ENCODE assay signal across 8 cellular contexts in genomic region chr4:170374770-170375169, GRCh38.
DNase-seq lines count a peak whose midpoint lies in the region; ATAC-seq and TF ChIP-seq lines count a peak whose summit lies in the region.

No MANE protein-coding gene starts in this region.

- H3K9me2 ChIP-seq in HCT116 (ENCODE audit: insufficient read depth), result no peaks in the 10 kb centered on the region
- no peaks in the 10 kb centered on the region for H3K9me2 ChIP-seq in Karpas-422 (replicated peaks; ENCODE audit: insufficient read depth, low read length)

- H3K36me3 ChIP-seq in HCT116 (ENCODE audit: control insufficient read depth in 1 of 2, insufficient read depth in 2 of 2, low read length in 2 of 2), result no peaks in the 10 kb centered on the region
- no peaks in the 10 kb centered on the region for H3K36me3 ChIP-seq in Karpas-422 (ENCODE audit: insufficient read depth, low read length)
- no peaks in the 10 kb centered on the region for H3K36me3 ChIP-seq in testis (ENCODE audit: low read depth, missing control alignments)

- ATAC-seq in HCT116, result peak; percentile 97

- intact Hi-C loops in HCT116 (cut with micrococcal nuclease) (loop anchor here (2.0 kb wide), 1 partner anchor 116 kb away; no protein-coding TSS in a partner anchor), testis (cut with DNase I; ENCODE audit: low total_unique reads) (no loop called here)

- no peaks in the 10 kb centered on the region for H3K4me1 ChIP-seq in HCT116 (ENCODE audit: control insufficient read depth in 1 of 2, insufficient read depth in 2 of 2, low read length in 2 of 2)
- H3K4me1 ChIP-seq in Karpas-422 (ENCODE audit: low read length), result no peaks in the 10 kb centered on the region
- no peaks in the 10 kb centered on the region for H3K4me1 ChIP-seq in testis

- CTCF ChIA-PET in HCT116 (lab: Charles Lee), result interaction anchor here (1.4 to 1.5 kb wide), 2 partner anchors 15 to 115 kb away, joined by 4 to 10 read pairs; no protein-coding TSS in a partner anchor

- H3K27me3 ChIP-seq in HCT116 (ENCODE audit: insufficient read depth, low read length), result no peaks in the 10 kb centered on the region
- H3K27me3 ChIP-seq in Karpas-422 (ENCODE audit: low read length), result no peaks in the 10 kb centered on the region
- no peaks in the 10 kb centered on the region for H3K27me3 ChIP-seq in testis

- H3K79me2 ChIP-seq in HCT116 (ENCODE audit: insufficient read depth, low read length), result no peaks in the 10 kb centered on the region
- no peaks in the 10 kb centered on the region for H3K79me2 ChIP-seq in Karpas-422 (ENCODE audit: low read length)

- BruUV-seq in HCT116 (replicated peaks; lab: Mats Ljungman, UMichigan), result no TSS peak

- TF ChIP-seq CTCF in HCT116 (IDR thresholded peaks at IDR 0.05 in 2 of 3, conservative IDR thresholded peaks at IDR 0.05 in 1 of 3; ENCODE audit: borderline replicate concordance in 1 of 3, insufficient read depth in 1 of 3, low read depth in 2 of 3, low read length in 2 of 3) (peak; percentile 73 to 81 (median 78); a peak in 5 of 6 replicates), testis (IDR thresholded peaks at IDR 0.05) (peak; percentile 23 to 62 (median 35))

- RAD21 ChIA-PET in HCT116 (lab: Charles Lee; ENCODE audit: low non-redundant PET in 1 of 2, low total read pairs in 2 of 2, uncharacterized antibody in 2 of 2, unreplicated experiment in 2 of 2), result interaction anchor here in 1 of 2 experiments (1.0 kb wide), 1 partner anchor 115 kb away, joined by 4 read pairs; no protein-coding TSS in a partner anchor

- H3K9ac ChIP-seq in HCT116 (ENCODE audit: low read length) (no peak overlapping the region), Karpas-422 (ENCODE audit: low read length) (no peak overlapping the region)

- peak; percentile 57 for TF ChIP-seq RAD21 in HCT116 (IDR thresholded peaks at IDR 0.05; ENCODE audit: low read depth)

- H3K9me3 ChIP-seq in HCT116 (ENCODE audit: control insufficient read depth in 1 of 2, insufficient read depth in 1 of 2, low read depth in 1 of 2, low read length in 2 of 2), result no peaks in the 10 kb centered on the region
- H3K9me3 ChIP-seq in Karpas-422 (ENCODE audit: low read length), result no peaks in the 10 kb centered on the region
- no peaks in the 10 kb centered on the region for H3K9me3 ChIP-seq in testis

- no peaks in the 10 kb centered on the region for H4K20me1 ChIP-seq in HCT116 (ENCODE audit: insufficient read depth)
- no peaks in the 10 kb centered on the region for H4K20me1 ChIP-seq in Karpas-422 (ENCODE audit: insufficient read depth, low read depth, low read length)

- H3K27ac ChIP-seq in HCT116 (ENCODE audit: low read depth, low read length) (no peak overlapping the region), Karpas-422 (ENCODE audit: low read length) (no peak overlapping the region), testis (no peak overlapping the region)

- whole genome bisulfite sequencing in testis, 2 donors, result 78 to 83% methylated on average over 3 of the region's 3 CpGs

- H3K4me3 ChIP-seq in HCT116 (replicated peaks in 1 of 2; ENCODE audit: low read depth in 1 of 2, low read length in 2 of 2) (no peak overlapping the region), Karpas-422 (ENCODE audit: low read length) (no peak overlapping the region), testis (no peak overlapping the region)

- peak; percentile 6 for DNase-seq in activated CD4-positive, alpha-beta T cell treated with anti-CD3 and anti-CD28 coated beads for 48 hours
- no peak for DNase-seq in activated CD4-positive, alpha-beta T cell treated with anti-CD3 and anti-CD28 coated beads for 4 hours
- DNase-seq in HCT116 (ENCODE audit: low read depth, low spot score) (peak; percentile 40), Karpas-422 (peak; percentile 70), cerebellar cortex (ENCODE audit: low spot score) (peak; percentile 13), testis (peak; percentile 38), SHP77 treated with DMSO at 0.1 percent for 48 hours (lab: John Stamatoyannopoulos, UW) (no peak)
- DNase-seq in stimulated activated CD4-positive, alpha-beta T cell treated with anti-CD3 and anti-CD28 coated beads, Interleukin-2, amount 100 ng/mL, for 48 hours, result no peak

- POLR2A ChIA-PET in HCT116 (lab: Charles Lee), result no interaction called here

- TF ChIP-seq POLR2A in HCT116 (IDR thresholded peaks at IDR 0.05; ENCODE audit: borderline replicate concordance, extremely low read depth, insufficient read depth, insufficient read length) (no peak), testis (IDR thresholded peaks at IDR 0.05) (no peak)

- H3K4me2 ChIP-seq in HCT116 (ENCODE audit: low read length) (no peak overlapping the region), Karpas-422 (ENCODE audit: low read depth, low read length, poor library complexity, severe bottlenecking) (no peak overlapping the region)

- H2AFZ ChIP-seq in HCT116 (ENCODE audit: low read depth, low read length, poor library complexity, severe bottlenecking), result no peak overlapping the region
- no peak overlapping the region for H2AFZ ChIP-seq in Karpas-422 (ENCODE audit: low read length)

TF ChIP-seq in HCT116, 20 proteins besides CTCF, POLR2A, EP300 and RAD21:
- TF ChIP-seq JUND (IDR thresholded peaks at IDR 0.05) (no peak), CBX3 (IDR thresholded peaks at IDR 0.05; ENCODE audit: low read depth) (no peak), ZNF274 (IDR thresholded peaks at IDR 0.05; ENCODE audit: low read depth, low read length) (no peak), EGR1 (IDR thresholded peaks at IDR 0.05; ENCODE audit: low read depth) (no peak)

Comparison
In these comparisons a context has a peak if more than half of its experiments do, and no peak if none do; other contexts are left out.
1. DNase-seq: peak in activated CD4-positive, alpha-beta T cell treated with anti-CD3 and anti-CD28 coated beads for 48 hours (single experiment), HCT116 (single experiment), Karpas-422 (single experiment), cerebellar cortex (single experiment) and testis (single experiment); none in activated CD4-positive, alpha-beta T cell treated with anti-CD3 and anti-CD28 coated beads for 4 hours (0 of 2), stimulated activated CD4-positive, alpha-beta T cell treated with anti-CD3 and anti-CD28 coated beads, Interleukin-2, amount 100 ng/mL, for 48 hours (0 of 2) and SHP77 treated with DMSO at 0.1 percent for 48 hours (single experiment).